Comparison of ENCODE assay signal across 8 cellular contexts in the genomic region with DNA sequence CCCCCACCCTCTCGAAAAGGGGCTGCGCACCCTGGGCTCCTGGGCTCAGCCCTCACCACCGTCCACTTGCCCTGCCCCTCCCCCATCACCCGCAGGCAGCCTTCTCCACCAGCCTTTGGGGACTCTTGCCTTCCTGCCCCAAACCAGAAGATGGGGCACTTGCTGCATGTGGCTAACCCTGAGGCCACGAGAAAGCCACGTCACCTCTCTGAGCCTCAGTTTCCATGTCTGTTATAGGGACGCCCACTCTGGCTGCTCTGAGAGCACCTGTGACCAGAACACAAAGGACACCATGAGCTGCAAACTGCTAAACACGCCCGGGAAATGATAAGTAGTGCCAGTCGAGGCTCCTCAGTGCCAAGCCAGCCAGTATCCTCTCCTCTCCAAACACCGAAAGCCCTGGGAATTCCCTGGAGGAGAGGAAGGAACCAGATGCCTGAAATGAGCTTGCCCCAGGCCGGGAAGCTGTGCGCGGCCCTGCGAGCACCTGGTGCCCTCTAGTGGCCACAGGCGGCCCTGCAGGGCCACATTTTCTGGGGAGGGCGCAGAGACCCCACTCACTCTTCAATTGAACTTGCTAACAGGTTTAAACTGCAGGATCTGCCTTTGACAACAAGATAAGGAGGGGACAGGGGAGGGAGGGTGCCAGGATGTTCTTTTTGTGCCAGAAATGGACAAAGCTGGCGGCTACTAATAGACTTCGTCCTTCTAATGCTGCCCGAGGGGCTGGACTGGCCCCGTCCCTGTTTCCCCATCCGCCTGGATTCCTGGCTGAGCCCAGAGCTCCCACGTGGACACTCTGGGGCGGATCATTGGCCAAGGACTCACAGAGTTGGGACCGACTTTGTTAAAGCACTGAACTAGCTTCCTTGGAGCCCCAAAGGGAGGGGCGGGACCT. TPM values are rescaled to one million over a fixed set of nuclear protein-coding genes. Genes with fewer than 3 reads are reported as not detected.
A peak's percentile ranks its signal among the peaks of the same experiment; 100 is the strongest.
DNase-seq lines count a peak whose midpoint lies in the region; ATAC-seq and TF ChIP-seq lines count a peak whose summit lies in the region.

No MANE protein-coding gene starts in this region.

- WGBS in prostate gland: 18% methylated on average over 26 of the region's 26 CpGs

- H3K4me3 ChIP-seq in prostate gland: no peak overlapping the region

- intact Hi-C loops in left cardiac atrium (cut with DNase I) (loop anchor here in 1 of 2 donors (10.0 kb wide), 1 partner anchor 131 kb away; no protein-coding TSS in a partner anchor), prostate gland (cut with DNase I) (no loop called here)

- no peak overlapping the region for H3K4me3 Mint-ChIP-seq in activated naive CD8-positive, alpha-beta T cell treated with anti-CD3 and anti-CD28 coated beads, Interleukin-2, amount 50 U/mL, for 24 hours

- H3K4me1 Mint-ChIP-seq in activated naive CD8-positive, alpha-beta T cell treated with anti-CD3 and anti-CD28 coated beads, Interleukin-2, amount 50 U/mL, for 24 hours: peaks cover 2% of the 10 kb centered on the region

- H3K4me1 ChIP-seq in prostate gland (replicated peaks): no peaks in the 10 kb centered on the region

- DNase-seq in GM04504 (ENCODE audit: low read depth) (peak; percentile 24), RWPE1 (ENCODE audit: low spot score) (peak; percentile 72), left cardiac atrium (peak; percentile 53), prostate gland (ENCODE audit: low spot score) (peak; percentile 30), mesenteric fat pad (ENCODE audit: low spot score) (no peak), AML-193 (lab: John Stamatoyannopoulos, UW) (no peak)
- DNase-seq in activated naive CD8-positive, alpha-beta T cell treated with anti-CD3 and anti-CD28 coated beads, Interleukin-2, amount 50 U/mL, for 24 hours: peak; percentile 51

- H3K27me3 ChIP-seq in prostate gland (replicated peaks; ENCODE audit: insufficient read depth): no peaks in the 10 kb centered on the region

- CTCF ChIA-PET in RWPE1 (lab: Yijun Ruan, JAX): interaction anchor here (0.6 to 2.9 kb wide), 26 partner anchors 9 to 760 kb away, joined by 3 to 14 read pairs (median 4); partner anchors contain the start of genes SERPINA12 and SERPINA9

- POLR2A ChIA-PET in RWPE1 (lab: Yijun Ruan, JAX; ENCODE audit: low non-redundant PET): no interaction called here

- TF ChIP-seq POLR2A in prostate gland (IDR thresholded peaks at IDR 0.05): no peak

- no peak overlapping the region for H3K27ac Mint-ChIP-seq in activated naive CD8-positive, alpha-beta T cell treated with anti-CD3 and anti-CD28 coated beads, Interleukin-2, amount 50 U/mL, for 24 hours

- ATAC-seq in HG02981 (IDR thresholded peaks at IDR 0.05; ENCODE audit: unreplicated experiment): peak; percentile 55
- ATAC-seq in activated naive CD8-positive, alpha-beta T cell treated with anti-CD3 and anti-CD28 coated beads, Interleukin-2, amount 50 U/mL, for 24 hours: no peak
- ATAC-seq in left cardiac atrium: peak; percentile 77 to 87

- TF ChIP-seq CTCF in RWPE1 (conservative IDR thresholded peaks at IDR 0.05; ENCODE audit: low read depth): peak; percentile 98
- peak; percentile 95 to 97 (median 96) for TF ChIP-seq CTCF in prostate gland (IDR thresholded peaks at IDR 0.05)

- no peaks in the 10 kb centered on the region for H3K9me3 ChIP-seq in prostate gland

- no peaks in the 10 kb centered on the region for H3K36me3 ChIP-seq in prostate gland

- H3K9me3 Mint-ChIP-seq in activated naive CD8-positive, alpha-beta T cell treated with anti-CD3 and anti-CD28 coated beads, Interleukin-2, amount 50 U/mL, for 24 hours: no peaks in the 10 kb centered on the region

- H3K27ac ChIP-seq in RWPE1 (no peak overlapping the region), prostate gland (no peak overlapping the region)

- peaks cover 9% of the 10 kb centered on the region for H3K27me3 Mint-ChIP-seq in activated naive CD8-positive, alpha-beta T cell treated with anti-CD3 and anti-CD28 coated beads, Interleukin-2, amount 50 U/mL, for 24 hours

- no peaks in the 10 kb centered on the region for H3K36me3 Mint-ChIP-seq in activated naive CD8-positive, alpha-beta T cell treated with anti-CD3 and anti-CD28 coated beads, Interleukin-2, amount 50 U/mL, for 24 hours (ENCODE audit: low read depth)

RNA-seq across cellular contexts. Expression of gene SERPINA9, which starts 10.2 kb away (rescaled TPM):
- total RNA-seq in left cardiac atrium (not detected), prostate gland (not detected), mesenteric fat pad (not detected)

RNA-seq across cellular contexts. Expression of gene SERPINA12, which starts 23.1 kb away (rescaled TPM):
- total RNA-seq in left cardiac atrium (not detected), prostate gland (1 to 10 TPM in 1 of 2 donors, under 1 TPM in 1; 0.82 to 1.1 TPM), mesenteric fat pad (not detected)

RNA-seq across cellular contexts. Expression of gene SERPINA11, which starts 33.6 kb away (rescaled TPM):
- total RNA-seq in left cardiac atrium: not detected
- not detected for total RNA-seq in prostate gland
- total RNA-seq in mesenteric fat pad: not detected

Comparison
In these comparisons a context has a peak if more than half of its experiments do, and no peak if none do; other contexts are left out.
1. DNase-seq: peak in GM04504 (single experiment), RWPE1 (single experiment), activated naive CD8-positive, alpha-beta T cell treated with anti-CD3 and anti-CD28 coated beads, Interleukin-2, amount 50 U/mL, for 24 hours (single experiment), left cardiac atrium (single experiment) and prostate gland (single experiment); none in mesenteric fat pad (single experiment) and AML-193 (0 of 2).